Comparison of ENCODE assay signal across 14 cellular contexts in genomic region chr21:14548751-14549150, GRCh38. TPM values are rescaled to one million over a fixed set of nuclear protein-coding genes. Genes with fewer than 3 reads are reported as not detected.
DNase-seq lines count a peak whose midpoint lies in the region; ATAC-seq and TF ChIP-seq lines count a peak whose summit lies in the region.
"Had no signal": no experiment of that assay in that cellular context is flagged by ENCODE, and none has a peak within 500 bp of the region (broad histone marks: within the 10 kb centered on the region; RNA-seq: fewer than 3 reads in every experiment).

No MANE protein-coding gene starts in this region.

- TF ChIP-seq POLR2A in esophagus squamous epithelium (IDR thresholded peaks at IDR 0.05), result no peak

- in situ Hi-C loops in brain microvascular endothelial cell (cut with HindIII; ENCODE audit: low pct_ligation_motif_present, low sequenced_read_pairs), result no loop called here

- ATAC-seq in T-cell (replicated peaks in 1 of 4), result no peak

- peak overlapping the region in 1 of 3 donors; percentile 0 for H3K4me3 Mint-ChIP-seq in T-cell

- no peaks in the 10 kb centered on the region for H3K36me3 ChIP-seq in ACC112 (ENCODE audit: insufficient read depth, low read length)
- no peaks in the 10 kb centered on the region for H3K36me3 ChIP-seq in brain microvascular endothelial cell (replicated peaks)
- H3K36me3 ChIP-seq in esophagus squamous epithelium, result no peaks in the 10 kb centered on the region
- H3K36me3 ChIP-seq: SJSA1 had no signal

- H3K9me3 ChIP-seq in esophagus squamous epithelium, result no peaks in the 10 kb centered on the region
- H3K9me3 ChIP-seq: SJSA1 had no signal

- peak overlapping the region; percentile 84 for H3K27ac ChIP-seq in ACC112 (ENCODE audit: low read depth, low read length)
- no peak overlapping the region for H3K27ac ChIP-seq in brain microvascular endothelial cell
- H3K27ac ChIP-seq in esophagus squamous epithelium, result peak overlapping the region in 1 of 4 donors; percentile 2
- H3K27ac ChIP-seq: SJSA1 had no signal

- no peaks in the 10 kb centered on the region for H3K27me3 Mint-ChIP-seq in T-cell

- H3K27ac Mint-ChIP-seq in T-cell, result peak overlapping the region; percentile 81 to 93

- no peaks in the 10 kb centered on the region for H3K79me2 ChIP-seq in ACC112 (ENCODE audit: control insufficient read depth, insufficient read depth, low read length, unreplicated experiment)

- H3K4me3 ChIP-seq in ACC112 (ENCODE audit: low read depth, low read length) (peak overlapping the region; percentile 27; the same call in 1 of the 2 replicates), fibroblast of mammary gland (ENCODE audit: control insufficient read depth, low read depth, low read length) (no peak overlapping the region), brain microvascular endothelial cell (ENCODE audit: low read depth, low read length) (no peak overlapping the region), esophagus squamous epithelium (no peak overlapping the region)
- H3K4me3 ChIP-seq: BLaER1 treated with 17β-estradiol and CSF1 and Interleukin-3, amounts not matched to agents 10 nM and 100 nM; dorsolateral prefrontal cortex; SJSA1 had no signal

- intact Hi-C loops in esophagus squamous epithelium (cut with DNase I), result no loop called here

- H3K27me3 ChIP-seq in ACC112 (ENCODE audit: insufficient read depth, low read length), result no peaks in the 10 kb centered on the region
- H3K27me3 ChIP-seq in brain microvascular endothelial cell (replicated peaks), result no peaks in the 10 kb centered on the region
- no peaks in the 10 kb centered on the region for H3K27me3 ChIP-seq in esophagus squamous epithelium
- H3K27me3 ChIP-seq: BLaER1 treated with 17β-estradiol and CSF1 and Interleukin-3, amounts not matched to agents 10 nM and 100 nM; dorsolateral prefrontal cortex; SJSA1 had no signal

- peaks cover 48 to 58% (median 50%) of the 10 kb centered on the region in 3 donors for H3K4me1 Mint-ChIP-seq in T-cell

- POLR2A ChIA-PET in T-cell (lab: Charles Lee), result interaction anchor here in 1 of 2 donors (0.6 kb wide), 1 partner anchor 44 kb away, joined by 3 read pairs; no protein-coding TSS in a partner anchor

- H3K36me3 Mint-ChIP-seq in T-cell, result peaks cover 4% of the 10 kb centered on the region

- WGBS in esophagus squamous epithelium, 2 donors, result 50 to 67% methylated on average over 2 of the region's 2 CpGs

- H3K4me1 ChIP-seq in ACC112 (ENCODE audit: control insufficient read depth, insufficient read depth, low read length, unreplicated experiment), result peaks cover 23% of the 10 kb centered on the region
- no peaks in the 10 kb centered on the region for H3K4me1 ChIP-seq in esophagus squamous epithelium
- H3K4me1 ChIP-seq: SJSA1 had no signal

- no peaks in the 10 kb centered on the region for H3K9me3 Mint-ChIP-seq in T-cell

- CTCF ChIA-PET in T-cell (lab: Charles Lee), result no interaction called here

- peak overlapping the region; percentile 15 for H2AFZ ChIP-seq in ACC112 (ENCODE audit: low read length, unreplicated experiment)

- DNase-seq in GF-D8 (lab: John Stamatoyannopoulos, UW) (peak; percentile 93), T-cell (no peak), fibroblast of mammary gland (ENCODE audit: low read depth) (peak; percentile 54), DMS79 treated with DMSO at 0.1 percent for 48 hours (lab: John Stamatoyannopoulos, UW) (no peak), brain microvascular endothelial cell (no peak), esophagus squamous epithelium (lab: John Stamatoyannopoulos, UW) (no peak), mucosa of gallbladder (ENCODE audit: low spot score) (no peak)
- DNase-seq: dorsolateral prefrontal cortex, left cardiac atrium, NCI-H446 treated with DMSO at 0.1 percent for 48 hours, occipital lobe had no signal

- TF ChIP-seq CTCF in fibroblast of mammary gland (conservative IDR thresholded peaks at IDR 0.05; ENCODE audit: control insufficient read depth, insufficient read depth, low read depth, low read length), result no peak
- TF ChIP-seq CTCF in brain microvascular endothelial cell (IDR thresholded peaks at IDR 0.05; ENCODE audit: low read depth, low read length, missing control alignments), result no peak
- no peak for TF ChIP-seq CTCF in esophagus squamous epithelium (IDR thresholded peaks at IDR 0.05)

RNA-seq across cellular contexts. Expression of gene SAMSN1, which starts 2.6 kb away (rescaled TPM):
- total RNA-seq in T-cell (10 to 100 TPM; 25.3 to 64.6 (median 45.4) TPM), esophagus squamous epithelium (1 to 10 TPM; 1.1 to 6.1 (median 3.9) TPM), mucosa of gallbladder (8.8 TPM)
- total RNA-seq: SJSA1 had no signal

Comparison
In these comparisons a context has a peak if more than half of its experiments do, and no peak if none do; other contexts are left out.
1. DNase-seq: peak in GF-D8 (single experiment) and fibroblast of mammary gland (single experiment); none in T-cell (0 of 34), DMS79 treated with DMSO at 0.1 percent for 48 hours (single experiment), brain microvascular endothelial cell (single experiment), esophagus squamous epithelium (single experiment) and mucosa of gallbladder (single experiment).